8 cellular contexts compared by ENCODE assay signal in genomic region chrX:19990519-19991349, GRCh38. TPM values are rescaled to one million over a fixed set of nuclear protein-coding genes. Genes with fewer than 3 reads are reported as not detected.
DNase-seq lines count a peak whose midpoint lies in the region; ATAC-seq and TF ChIP-seq lines count a peak whose summit lies in the region.

Gene BCLAF3, minus strand, starts transcription at chrX:19991061. Its CDS starts 20,797 bp downstream, at chrX:19970264.

- no TSS peak for BruUV-seq in PC-3 (replicated peaks; lab: Mats Ljungman, UMichigan)

- H3K9me2 ChIP-seq in PC-3 (replicated peaks; ENCODE audit: low read length), result no peaks in the 10 kb centered on the region

- TF ChIP-seq EP300 in Ishikawa (IDR thresholded peaks at IDR 0.05; ENCODE audit: borderline replicate concordance), result no peak

- no peaks in the 10 kb centered on the region for H3K36me3 ChIP-seq in PC-3 (ENCODE audit: low read depth, low read length)

- H3K9ac ChIP-seq in PC-3 (ENCODE audit: low read length), result peak within 1 kb of the TSS; percentile 62

- H3K9me3 ChIP-seq in PC-3 (ENCODE audit: low read length), result no peaks in the 10 kb centered on the region

- no peaks in the 10 kb centered on the region for H3F3A ChIP-seq in PC-3 (ENCODE audit: low read length, unreplicated experiment)

- peaks cover 38% of the 10 kb centered on the region for H3K79me2 ChIP-seq in PC-3 (ENCODE audit: low read length)

- H3K36me3 Mint-ChIP-seq in activated T-cell treated with anti-CD3 and anti-CD28 coated beads, Interleukin-2, amount 50 U/mL, for 72 hours (ENCODE audit: insufficient read depth in 2 of 2), result peaks cover 0 to under 1% of the 10 kb centered on the region in 2 donors
- peaks cover 0 to 8% (median 2%) of the 10 kb centered on the region in 3 donors for H3K36me3 Mint-ChIP-seq in naive thymus-derived CD8-positive, alpha-beta T cell
- peaks cover under 1 to 10% of the 10 kb centered on the region in 2 donors for H3K36me3 Mint-ChIP-seq in stimulated activated naive B cell treated with anti-CD40 and anti-IgM and Interleukin-4, amounts not matched to agents 10 μg/mL and 1 μg/mL and 100 μg/mL, for 72 hours

- H2AFZ ChIP-seq in PC-3 (ENCODE audit: low read length), result peak within 1 kb of the TSS; percentile 94

- CTCF ChIA-PET in PC-3 (lab: Charles Lee), result interaction anchor here (1.5 kb wide), 1 partner anchor 86 kb away, joined by 3 read pairs; no protein-coding TSS in a partner anchor

- H3K4me3 Mint-ChIP-seq in activated T-cell treated with anti-CD3 and anti-CD28 coated beads, Interleukin-2, amount 50 U/mL, for 72 hours, result peak within 1 kb of the TSS; percentile 86 to 91
- peak within 1 kb of the TSS; percentile 82 to 96 (median 90) for H3K4me3 Mint-ChIP-seq in naive thymus-derived CD8-positive, alpha-beta T cell
- peak within 1 kb of the TSS; percentile 85 to 91 for H3K4me3 Mint-ChIP-seq in stimulated activated naive B cell treated with anti-CD40 and anti-IgM and Interleukin-4, amounts not matched to agents 10 μg/mL and 1 μg/mL and 100 μg/mL, for 72 hours

- no peaks in the 10 kb centered on the region for H3K9me3 Mint-ChIP-seq in activated T-cell treated with anti-CD3 and anti-CD28 coated beads, Interleukin-2, amount 50 U/mL, for 72 hours
- H3K9me3 Mint-ChIP-seq in naive thymus-derived CD8-positive, alpha-beta T cell, result peaks cover 0 to 7% (median 0%) of the 10 kb centered on the region in 9 donors
- H3K9me3 Mint-ChIP-seq in stimulated activated naive B cell treated with anti-CD40 and anti-IgM and Interleukin-4, amounts not matched to agents 10 μg/mL and 1 μg/mL and 100 μg/mL, for 72 hours, result peaks cover 0 to 4% of the 10 kb centered on the region in 2 donors

- peak within 1 kb of the TSS; percentile 79 for H3K4me3 ChIP-seq in PC-3 (ENCODE audit: low read length)

- no peaks in the 10 kb centered on the region for H3K4me1 ChIP-seq in PC-3 (ENCODE audit: insufficient read depth, low read length)

- no peaks in the 10 kb centered on the region for H3K27me3 ChIP-seq in PC-3 (ENCODE audit: low read length)

- peaks cover 22% of the 10 kb centered on the region for H3K4me1 Mint-ChIP-seq in activated T-cell treated with anti-CD3 and anti-CD28 coated beads, Interleukin-2, amount 50 U/mL, for 72 hours (ENCODE audit: low read depth)
- peaks cover 11 to 28% (median 20%) of the 10 kb centered on the region in 4 donors for H3K4me1 Mint-ChIP-seq in naive thymus-derived CD8-positive, alpha-beta T cell
- H3K4me1 Mint-ChIP-seq in stimulated activated naive B cell treated with anti-CD40 and anti-IgM and Interleukin-4, amounts not matched to agents 10 μg/mL and 1 μg/mL and 100 μg/mL, for 72 hours, result peaks cover 13 to 15% of the 10 kb centered on the region in 2 donors

- no peak within 1 kb of the TSS for H3K27ac ChIP-seq in PC-3 (ENCODE audit: low read length)

- POLR2A ChIA-PET in PC-3 (lab: Charles Lee; ENCODE audit: unreplicated experiment), result no interaction called here
- POLR2A ChIA-PET in naive thymus-derived CD8-positive, alpha-beta T cell (lab: Charles Lee), result interaction anchor here (1.2 kb wide), 1 partner anchor 86 kb away, joined by 3 read pairs; no protein-coding TSS in a partner anchor

- H3K4me2 ChIP-seq in PC-3 (ENCODE audit: low read length), result peak within 1 kb of the TSS; percentile 89

- peak; percentile 30 for DNase-seq in DMS79 (lab: John Stamatoyannopoulos, UW)
- DNase-seq in PC-3, result peak; percentile 94
- DNase-seq in activated T-cell treated with anti-CD3 and anti-CD28 coated beads, Interleukin-2, amount 50 U/mL, for 72 hours, result peak; percentile 89 to 93
- DNase-seq in fibroblast of gingiva (ENCODE audit: low read depth), result peak; percentile 80
- peak; percentile 65 to 89 (median 77) for DNase-seq in naive thymus-derived CD8-positive, alpha-beta T cell
- peak; percentile 86 for DNase-seq in stimulated activated naive B cell treated with anti-CD40 and anti-IgM and Interleukin-4, amounts not matched to agents 10 μg/mL and 1 μg/mL and 100 μg/mL, for 72 hours

- intact Hi-C loops in PC-3 (cut with micrococcal nuclease), result loop anchor here (1.0 to 2.0 kb wide), 3 partner anchors 66 to 85 kb away; no protein-coding TSS in a partner anchor

- peak; percentile 37; the same call in 1 of the 2 replicates for TF ChIP-seq RAD21 in Ishikawa (IDR thresholded peaks at IDR 0.05; ENCODE audit: low read depth)

- H3K27me3 Mint-ChIP-seq in activated T-cell treated with anti-CD3 and anti-CD28 coated beads, Interleukin-2, amount 50 U/mL, for 72 hours (ENCODE audit: low read depth), result peaks cover 8% of the 10 kb centered on the region
- no peaks in the 10 kb centered on the region for H3K27me3 Mint-ChIP-seq in naive thymus-derived CD8-positive, alpha-beta T cell
- peaks cover 0 to 4% of the 10 kb centered on the region in 2 donors for H3K27me3 Mint-ChIP-seq in stimulated activated naive B cell treated with anti-CD40 and anti-IgM and Interleukin-4, amounts not matched to agents 10 μg/mL and 1 μg/mL and 100 μg/mL, for 72 hours

- ATAC-seq in GM21619 (IDR thresholded peaks at IDR 0.05; ENCODE audit: unreplicated experiment) (peak; percentile 93), PC-3 (peak; percentile 98)
- ATAC-seq in activated T-cell treated with anti-CD3 and anti-CD28 coated beads, Interleukin-2, amount 50 U/mL, for 72 hours (replicated peaks in 1 of 2), result peak; percentile 90 to 93
- peak; percentile 82 to 84 for ATAC-seq in naive thymus-derived CD8-positive, alpha-beta T cell
- ATAC-seq in stimulated activated naive B cell treated with anti-CD40 and anti-IgM and Interleukin-4, amounts not matched to agents 10 μg/mL and 1 μg/mL and 100 μg/mL, for 72 hours (replicated peaks), result peak; percentile 94 to 97

- no peaks in the 10 kb centered on the region for H4K20me1 ChIP-seq in PC-3 (ENCODE audit: low read length)

- peak within 1 kb of the TSS; percentile 82 for H3K27ac Mint-ChIP-seq in activated T-cell treated with anti-CD3 and anti-CD28 coated beads, Interleukin-2, amount 50 U/mL, for 72 hours
- H3K27ac Mint-ChIP-seq in naive thymus-derived CD8-positive, alpha-beta T cell, result peak within 1 kb of the TSS; percentile 73 to 95 (median 91)
- H3K27ac Mint-ChIP-seq in stimulated activated naive B cell treated with anti-CD40 and anti-IgM and Interleukin-4, amounts not matched to agents 10 μg/mL and 1 μg/mL and 100 μg/mL, for 72 hours, result peak within 1 kb of the TSS; percentile 91

- TF ChIP-seq CTCF in PC-3 (conservative IDR thresholded peaks at IDR 0.05; ENCODE audit: low read depth, low read length), result peak; percentile 75

TF ChIP-seq in Ishikawa, 13 proteins besides CTCF, POLR2A, EP300 and RAD21:
- TF ChIP-seq ZBTB7A (IDR thresholded peaks at IDR 0.05; ENCODE audit: low read depth) (no peak), MAX (IDR thresholded peaks at IDR 0.05) (no peak), YY1 (IDR thresholded peaks at IDR 0.05; ENCODE audit: low read depth) (no peak), CREB1 (IDR thresholded peaks at IDR 0.05; ENCODE audit: low read depth) (no peak), TAF1 (IDR thresholded peaks at IDR 0.05; ENCODE audit: low read depth) (no peak), EGR1 (IDR thresholded peaks at IDR 0.05) (no peak), CEBPB (IDR thresholded peaks at IDR 0.05) (no peak), REST (IDR thresholded peaks at IDR 0.05; ENCODE audit: low read depth) (0 out of 2 replicates have a peak, but pooled peaks have one; percentile 26)
TF ChIP-seq in Ishikawa: peak in this region for 1.

RNA-seq across cellular contexts. Expression of gene BCLAF3, which starts in this region (rescaled TPM):
- total RNA-seq in PC-3 (2014; rRNA removed), result 5.4 and 6.9 TPM in 2 replicates
- 10 to 100 TPM in 1 of 2 donors, 1 to 10 TPM in 1; 7.7 to 11.8 TPM for total RNA-seq in activated T-cell treated with anti-CD3 and anti-CD28 coated beads, Interleukin-2, amount 50 U/mL, for 72 hours
- total RNA-seq in naive thymus-derived CD8-positive, alpha-beta T cell, result 10 to 100 TPM; 11.1 to 11.4 TPM
- polyA plus RNA-seq in naive thymus-derived CD8-positive, alpha-beta T cell, result 1 to 10 TPM; 1.6 to 2.9 (median 2.1) TPM

Comparison
In these comparisons a context has a peak if more than half of its experiments do, and no peak if none do; other contexts are left out.
1. DNase-seq: peak in every context shown above with its lines; median percentile 94 in PC-3; 91 in activated T-cell treated with anti-CD3 and anti-CD28 coated beads, Interleukin-2, amount 50 U/mL, for 72 hours; 86 in stimulated activated naive B cell treated with anti-CD40 and anti-IgM and Interleukin-4, amounts not matched to agents 10 μg/mL and 1 μg/mL and 100 μg/mL, for 72 hours; 80 in fibroblast of gingiva; 77 in naive thymus-derived CD8-positive, alpha-beta T cell; 30 in DMS79.